1 cellular context compared by ENCODE assay signal in the genomic region with DNA sequence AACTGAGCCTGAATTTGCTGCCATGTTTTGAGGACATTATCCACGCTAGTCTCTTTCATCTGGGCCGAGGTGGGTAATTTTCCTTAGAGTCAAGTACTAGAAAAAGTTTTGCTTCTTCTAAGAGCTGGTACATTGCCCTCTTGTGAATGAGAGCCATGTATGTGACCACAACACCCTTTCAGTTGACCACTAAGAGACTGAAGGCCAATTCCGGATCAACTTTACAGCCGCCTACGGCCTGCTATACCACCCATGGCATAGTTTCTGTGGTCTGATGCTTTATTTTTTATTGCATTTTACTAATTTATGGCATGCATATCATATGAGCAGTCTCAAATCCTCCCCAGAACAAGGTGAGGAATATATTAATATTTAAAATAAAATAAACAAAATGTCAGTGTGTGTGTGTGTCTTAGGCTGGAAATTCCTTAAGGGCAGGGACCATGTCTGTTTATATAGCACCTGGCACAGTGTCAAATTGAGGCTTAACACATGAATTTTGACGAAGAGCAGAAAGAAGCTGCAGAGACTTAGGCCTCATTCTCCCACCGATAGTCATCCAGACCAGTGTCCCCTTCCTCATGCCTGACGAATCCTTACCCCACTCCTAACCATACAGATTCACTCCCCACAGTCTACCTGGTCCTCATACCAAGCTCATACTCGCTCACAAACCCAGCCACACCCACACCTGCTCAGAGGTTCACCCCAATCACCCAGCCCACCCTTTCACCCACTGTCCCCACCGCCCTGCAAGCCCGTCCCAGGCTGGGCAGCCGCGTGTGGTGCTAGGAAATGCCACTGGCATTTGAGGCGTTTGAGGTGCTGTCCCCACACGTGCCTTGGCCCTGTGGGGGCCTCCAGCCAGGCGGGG.
TF ChIP-seq lines count a peak whose summit lies in the region.

No MANE protein-coding gene starts in this region.

TF ChIP-seq in H1, 55 proteins besides CTCF, POLR2A, EP300 and RAD21:
- TF ChIP-seq NANOG (IDR thresholded peaks at IDR 0.05; ENCODE audit: insufficient read depth, low read depth, low read length, poor library complexity, severe bottlenecking) (no peak), GABPA (IDR thresholded peaks at IDR 0.05; ENCODE audit: borderline replicate concordance, insufficient read depth, low read length) (no peak), CTBP2 (IDR thresholded peaks at IDR 0.05; ENCODE audit: borderline replicate concordance, insufficient read depth, insufficient read length, low read length) (no peak), TAF7 (optimal IDR thresholded peaks at IDR 0.05; ENCODE audit: borderline replicate concordance, low read depth, low read length) (no peak), CHD1 (IDR thresholded peaks at IDR 0.05; ENCODE audit: low read depth, low read length) (no peak), SIN3A (conservative IDR thresholded peaks at IDR 0.05 in 1 of 2, IDR thresholded peaks at IDR 0.05 in 1 of 2; ENCODE audit: low read depth in 1 of 2, low read length in 2 of 2) (no peak), JUND (IDR thresholded peaks at IDR 0.05; ENCODE audit: low read length) (no peak), KDM4A (IDR thresholded peaks at IDR 0.05; ENCODE audit: low read depth, low read length, severe bottlenecking) (no peak), TEAD4 (IDR thresholded peaks at IDR 0.05; ENCODE audit: low read depth, low read length) (no peak), FOSL1 (IDR thresholded peaks at IDR 0.05; ENCODE audit: insufficient read depth, low read depth, low read length) (no peak)
